Comparison of ENCODE assay signal across 1 cellular context in the genomic region with DNA sequence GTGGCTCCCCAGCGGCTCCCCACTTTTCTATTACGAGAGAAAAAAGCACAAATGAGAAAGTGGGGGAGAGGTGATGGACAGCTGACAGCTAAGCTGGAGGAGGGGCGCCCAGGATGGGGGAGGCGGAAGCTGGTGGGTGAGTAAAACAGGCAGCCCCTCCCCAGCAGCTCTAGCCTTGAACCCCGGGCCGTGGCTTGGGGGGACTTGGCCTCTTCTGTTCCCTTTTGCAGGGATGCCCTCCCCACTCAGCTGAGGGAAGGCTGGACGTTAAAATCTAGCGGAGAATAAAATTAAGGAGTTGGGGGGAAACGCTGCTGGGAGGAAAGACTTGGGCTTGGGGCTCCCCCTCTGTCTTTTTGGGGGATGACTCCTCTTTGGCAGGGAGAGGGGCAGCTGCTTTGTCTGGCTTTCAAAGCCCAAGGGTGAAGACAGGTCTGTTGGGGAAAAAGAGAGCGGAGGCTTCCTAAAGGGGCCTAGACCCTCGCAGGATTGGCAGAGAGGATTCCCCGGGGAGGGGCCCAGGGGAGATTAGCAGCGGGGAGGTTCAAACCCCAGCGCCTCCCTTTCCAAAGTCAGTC.
TF ChIP-seq lines count a peak whose summit lies in the region.

No MANE protein-coding gene starts in this region.

TF ChIP-seq in HEK293, 187 proteins besides CTCF, POLR2A, EP300 and RAD21 (continued from another document):
- TF ChIP-seq, protein P1, sequence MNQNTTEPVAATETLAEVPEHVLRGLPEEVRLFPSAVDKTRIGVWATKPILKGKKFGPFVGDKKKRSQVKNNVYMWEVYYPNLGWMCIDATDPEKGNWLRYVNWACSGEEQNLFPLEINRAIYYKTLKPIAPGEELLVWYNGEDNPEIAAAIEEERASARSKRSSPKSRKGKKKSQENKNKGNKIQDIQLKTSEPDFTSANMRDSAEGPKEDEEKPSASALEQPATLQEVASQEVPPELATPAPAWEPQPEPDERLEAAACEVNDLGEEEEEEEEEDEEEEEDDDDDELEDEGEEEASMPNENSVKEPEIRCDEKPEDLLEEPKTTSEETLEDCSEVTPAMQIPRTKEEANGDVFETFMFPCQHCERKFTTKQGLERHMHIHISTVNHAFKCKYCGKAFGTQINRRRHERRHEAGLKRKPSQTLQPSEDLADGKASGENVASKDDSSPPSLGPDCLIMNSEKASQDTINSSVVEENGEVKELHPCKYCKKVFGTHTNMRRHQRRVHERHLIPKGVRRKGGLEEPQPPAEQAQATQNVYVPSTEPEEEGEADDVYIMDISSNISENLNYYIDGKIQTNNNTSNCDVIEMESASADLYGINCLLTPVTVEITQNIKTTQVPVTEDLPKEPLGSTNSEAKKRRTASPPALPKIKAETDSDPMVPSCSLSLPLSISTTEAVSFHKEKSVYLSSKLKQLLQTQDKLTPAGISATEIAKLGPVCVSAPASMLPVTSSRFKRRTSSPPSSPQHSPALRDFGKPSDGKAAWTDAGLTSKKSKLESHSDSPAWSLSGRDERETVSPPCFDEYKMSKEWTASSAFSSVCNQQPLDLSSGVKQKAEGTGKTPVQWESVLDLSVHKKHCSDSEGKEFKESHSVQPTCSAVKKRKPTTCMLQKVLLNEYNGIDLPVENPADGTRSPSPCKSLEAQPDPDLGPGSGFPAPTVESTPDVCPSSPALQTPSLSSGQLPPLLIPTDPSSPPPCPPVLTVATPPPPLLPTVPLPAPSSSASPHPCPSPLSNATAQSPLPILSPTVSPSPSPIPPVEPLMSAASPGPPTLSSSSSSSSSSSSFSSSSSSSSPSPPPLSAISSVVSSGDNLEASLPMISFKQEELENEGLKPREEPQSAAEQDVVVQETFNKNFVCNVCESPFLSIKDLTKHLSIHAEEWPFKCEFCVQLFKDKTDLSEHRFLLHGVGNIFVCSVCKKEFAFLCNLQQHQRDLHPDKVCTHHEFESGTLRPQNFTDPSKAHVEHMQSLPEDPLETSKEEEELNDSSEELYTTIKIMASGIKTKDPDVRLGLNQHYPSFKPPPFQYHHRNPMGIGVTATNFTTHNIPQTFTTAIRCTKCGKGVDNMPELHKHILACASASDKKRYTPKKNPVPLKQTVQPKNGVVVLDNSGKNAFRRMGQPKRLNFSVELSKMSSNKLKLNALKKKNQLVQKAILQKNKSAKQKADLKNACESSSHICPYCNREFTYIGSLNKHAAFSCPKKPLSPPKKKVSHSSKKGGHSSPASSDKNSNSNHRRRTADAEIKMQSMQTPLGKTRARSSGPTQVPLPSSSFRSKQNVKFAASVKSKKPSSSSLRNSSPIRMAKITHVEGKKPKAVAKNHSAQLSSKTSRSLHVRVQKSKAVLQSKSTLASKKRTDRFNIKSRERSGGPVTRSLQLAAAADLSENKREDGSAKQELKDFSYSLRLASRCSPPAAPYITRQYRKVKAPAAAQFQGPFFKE (tag by site-specific recombination; IDR thresholded peaks at IDR 0.05; ENCODE audit: borderline replicate concordance), result no peak
- TF ChIP-seq ZNF354C (tag by site-specific recombination; IDR thresholded peaks at IDR 0.05; ENCODE audit: borderline replicate concordance, low read depth), result no peak
- TF ChIP-seq, protein P2, sequence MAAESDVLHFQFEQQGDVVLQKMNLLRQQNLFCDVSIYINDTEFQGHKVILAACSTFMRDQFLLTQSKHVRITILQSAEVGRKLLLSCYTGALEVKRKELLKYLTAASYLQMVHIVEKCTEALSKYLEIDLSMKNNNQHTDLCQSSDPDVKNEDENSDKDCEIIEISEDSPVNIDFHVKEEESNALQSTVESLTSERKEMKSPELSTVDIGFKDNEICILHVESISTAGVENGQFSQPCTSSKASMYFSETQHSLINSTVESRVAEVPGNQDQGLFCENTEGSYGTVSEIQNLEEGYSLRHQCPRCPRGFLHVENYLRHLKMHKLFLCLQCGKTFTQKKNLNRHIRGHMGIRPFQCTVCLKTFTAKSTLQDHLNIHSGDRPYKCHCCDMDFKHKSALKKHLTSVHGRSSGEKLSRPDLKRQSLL (tag by site-specific recombination; IDR thresholded peaks at IDR 0.05), result no peak
- TF ChIP-seq ZNF510 (tag by site-specific recombination; IDR thresholded peaks at IDR 0.05; ENCODE audit: insufficient replicate concordance), result peak; percentile 16
- no peak for TF ChIP-seq TCF7L2 (IDR thresholded peaks at IDR 0.05; ENCODE audit: borderline replicate concordance, low read depth, low read length)
- no peak for TF ChIP-seq ZNF266 (tag by site-specific recombination; IDR thresholded peaks at IDR 0.05; ENCODE audit: low read depth)
- TF ChIP-seq OSR2 (tag by site-specific recombination; IDR thresholded peaks at IDR 0.05), result no peak
- TF ChIP-seq PATZ1 (tag by site-specific recombination; IDR thresholded peaks at IDR 0.05), result no peak
- TF ChIP-seq, protein P3, sequence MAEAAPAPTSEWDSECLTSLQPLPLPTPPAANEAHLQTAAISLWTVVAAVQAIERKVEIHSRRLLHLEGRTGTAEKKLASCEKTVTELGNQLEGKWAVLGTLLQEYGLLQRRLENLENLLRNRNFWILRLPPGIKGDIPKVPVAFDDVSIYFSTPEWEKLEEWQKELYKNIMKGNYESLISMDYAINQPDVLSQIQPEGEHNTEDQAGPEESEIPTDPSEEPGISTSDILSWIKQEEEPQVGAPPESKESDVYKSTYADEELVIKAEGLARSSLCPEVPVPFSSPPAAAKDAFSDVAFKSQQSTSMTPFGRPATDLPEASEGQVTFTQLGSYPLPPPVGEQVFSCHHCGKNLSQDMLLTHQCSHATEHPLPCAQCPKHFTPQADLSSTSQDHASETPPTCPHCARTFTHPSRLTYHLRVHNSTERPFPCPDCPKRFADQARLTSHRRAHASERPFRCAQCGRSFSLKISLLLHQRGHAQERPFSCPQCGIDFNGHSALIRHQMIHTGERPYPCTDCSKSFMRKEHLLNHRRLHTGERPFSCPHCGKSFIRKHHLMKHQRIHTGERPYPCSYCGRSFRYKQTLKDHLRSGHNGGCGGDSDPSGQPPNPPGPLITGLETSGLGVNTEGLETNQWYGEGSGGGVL (tag by site-specific recombination; IDR thresholded peaks at IDR 0.05), result peak; percentile 14; the same call in 1 of the 2 replicates
- no peak for TF ChIP-seq ZNF280C (tag by site-specific recombination; IDR thresholded peaks at IDR 0.05)
- TF ChIP-seq BCL6B (tag by site-specific recombination; IDR thresholded peaks at IDR 0.05), result no peak
- TF ChIP-seq ZNF19 (tag by site-specific recombination; IDR thresholded peaks at IDR 0.05; ENCODE audit: low read depth), result no peak
- no peak for TF ChIP-seq PRDM1 (tag by site-specific recombination; IDR thresholded peaks at IDR 0.05)
- TF ChIP-seq ZNF274 (IDR thresholded peaks at IDR 0.05; ENCODE audit: low read length), result no peak
- TF ChIP-seq ZNF274 (tag by site-specific recombination; IDR thresholded peaks at IDR 0.05; ENCODE audit: borderline replicate concordance), result no peak
